In the genomic region with DNA sequence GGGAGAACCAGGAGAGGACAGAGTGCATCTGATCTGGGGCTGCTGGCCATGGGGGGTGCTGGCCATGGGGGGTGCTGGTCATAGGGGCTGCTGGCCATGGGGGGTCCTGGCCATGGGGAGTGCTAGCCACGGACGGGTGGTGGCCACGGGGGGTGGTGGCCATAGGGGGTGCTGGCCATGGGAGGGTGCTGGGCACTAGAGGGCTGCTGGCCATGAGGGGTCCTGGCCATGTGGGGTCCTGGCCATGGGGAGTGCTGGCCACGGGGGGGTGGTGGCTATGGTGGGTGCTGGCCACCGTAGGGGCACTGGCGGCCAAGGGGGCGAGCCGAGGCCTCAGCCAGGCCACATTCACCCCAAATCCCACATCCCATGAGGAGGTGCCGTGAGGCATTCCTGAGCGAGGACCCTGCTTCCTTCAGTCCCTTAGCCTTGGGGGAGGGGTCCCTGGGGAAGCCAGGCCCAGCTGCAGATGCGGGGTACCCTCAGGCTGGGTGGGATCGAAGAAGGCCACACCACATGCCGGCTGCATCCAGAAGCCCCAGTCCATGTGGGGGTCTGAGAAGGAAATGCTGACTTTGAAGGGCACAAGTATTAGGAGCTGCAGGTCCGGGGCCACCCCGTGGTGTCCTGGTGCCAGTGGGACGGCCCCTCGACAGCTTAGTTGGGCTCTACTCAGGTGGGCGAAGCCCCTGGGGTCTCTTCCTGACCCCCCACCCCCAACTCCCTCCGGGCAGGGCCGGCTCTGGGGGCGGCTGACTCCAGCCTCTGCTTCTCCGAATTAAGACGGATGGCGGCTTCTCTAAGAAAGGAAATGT, we compare ENCODE assay signal across 13 cellular contexts.
DNase-seq lines count a peak whose midpoint lies in the region; ATAC-seq, FAIRE-seq and TF ChIP-seq lines count a peak whose summit lies in the region.
"Had no signal": no experiment of that assay in that cellular context is flagged by ENCODE, and none has a peak within 500 bp of the region (broad histone marks: within the 10 kb centered on the region; RNA-seq: fewer than 3 reads in every experiment).

No MANE protein-coding gene starts in this region.

- no peak overlapping the region for H3K4me3 Mint-ChIP-seq in activated naive CD8-positive, alpha-beta T cell treated with anti-CD3 and anti-CD28 coated beads, Interleukin-2, amount 10 ng/mL, durations not matched to agents 7 days and 5 days
- H3K4me3 Mint-ChIP-seq in activated naive CD8-positive, alpha-beta T cell treated with anti-CD3 and anti-CD28 coated beads, Interleukin-2, amount 50 U/mL, for 24 hours: no peak overlapping the region
- no peak overlapping the region for H3K4me3 Mint-ChIP-seq in stimulated activated naive CD8-positive, alpha-beta T cell treated with anti-CD3 and anti-CD28 coated beads, Interleukin-15, amount 100 ng/mL, for 72 hours
- H3K4me3 Mint-ChIP-seq: CD4-positive, CD25-positive, alpha-beta regulatory T cell had no signal

- no peak for TF ChIP-seq CTCF in kidney (IDR thresholded peaks at IDR 0.05; ENCODE audit: borderline replicate concordance, extremely low read depth, insufficient read depth)

- POLR2A ChIA-PET in activated naive CD8-positive, alpha-beta T cell treated with anti-CD3 and anti-CD28 coated beads, Interleukin-2, amount 10 ng/mL, durations not matched to agents 7 days and 5 days (lab: Charles Lee): interaction anchor here (0.6 to 0.7 kb wide), 3 partner anchors 42 to 862 kb away, joined by 3 read pairs; no protein-coding TSS in a partner anchor

- intact Hi-C loops in kidney (cut with DNase I) (no loop called here), aorta (cut with DNase I) (no loop called here)

- DNase-seq in activated naive CD8-positive, alpha-beta T cell treated with anti-CD3 and anti-CD28 coated beads, Interleukin-2, amount 10 ng/mL, durations not matched to agents 7 days and 5 days: no peak
- DNase-seq in activated naive CD8-positive, alpha-beta T cell treated with anti-CD3 and anti-CD28 coated beads, Interleukin-2, amount 50 U/mL, for 24 hours: no peak
- no peak for DNase-seq in stimulated activated naive CD8-positive, alpha-beta T cell treated with anti-CD3 and anti-CD28 coated beads, Interleukin-15, amount 100 ng/mL, for 72 hours
- no peak for DNase-seq in stimulated activated naive CD8-positive, alpha-beta T cell treated with anti-CD3 and anti-CD28 coated beads, Interleukin-15, Interleukin-2, amounts not matched to agents 100 U/mL and 50 U/mL, for 24 hours
- DNase-seq in kidney (peak; percentile 61), aorta (peak; percentile 44 to 57)
- no peak for DNase-seq in stimulated activated CD4-positive, alpha-beta T cell treated with anti-CD3 and anti-CD28 coated beads, Interleukin-2, amount 100 ng/mL, for 48 hours
- DNase-seq in stimulated activated CD4-positive, alpha-beta T cell treated with anti-CD3 and anti-CD28 coated beads, Interleukin-15, amount 100 ng/mL, for 24 hours: no peak
- DNase-seq: Calu3; CD4-positive, CD25-positive, alpha-beta regulatory T cell; DMS 273 treated with DMSO at 0.1 percent for 48 hours; HCEC 1CT had no signal

- FAIRE-seq in kidney (lab: Jason Lieb, UNC): no peak

- H3K9ac ChIP-seq in kidney (ENCODE audit: low read length in 2 of 2): no peak overlapping the region

- H3K4me1 Mint-ChIP-seq in activated naive CD8-positive, alpha-beta T cell treated with anti-CD3 and anti-CD28 coated beads, Interleukin-2, amount 10 ng/mL, durations not matched to agents 7 days and 5 days: no peaks in the 10 kb centered on the region
- H3K4me1 Mint-ChIP-seq in activated naive CD8-positive, alpha-beta T cell treated with anti-CD3 and anti-CD28 coated beads, Interleukin-2, amount 50 U/mL, for 24 hours: no peaks in the 10 kb centered on the region
- H3K4me1 Mint-ChIP-seq in stimulated activated naive CD8-positive, alpha-beta T cell treated with anti-CD3 and anti-CD28 coated beads, Interleukin-15, amount 100 ng/mL, for 72 hours: no peaks in the 10 kb centered on the region

- no peak overlapping the region for H3K4me3 ChIP-seq in kidney (ENCODE audit: low read length in 2 of 2)
- H3K4me3 ChIP-seq in aorta (ENCODE audit: low read length in 2 of 2): no peak overlapping the region

- H3K9me3 Mint-ChIP-seq in activated naive CD8-positive, alpha-beta T cell treated with anti-CD3 and anti-CD28 coated beads, Interleukin-2, amount 10 ng/mL, durations not matched to agents 7 days and 5 days: peaks cover 6% of the 10 kb centered on the region
- H3K9me3 Mint-ChIP-seq in activated naive CD8-positive, alpha-beta T cell treated with anti-CD3 and anti-CD28 coated beads, Interleukin-2, amount 50 U/mL, for 24 hours: no peaks in the 10 kb centered on the region
- H3K9me3 Mint-ChIP-seq in stimulated activated naive CD8-positive, alpha-beta T cell treated with anti-CD3 and anti-CD28 coated beads, Interleukin-15, amount 100 ng/mL, for 72 hours: peaks cover 7 to 8% of the 10 kb centered on the region in 2 donors
- H3K9me3 Mint-ChIP-seq: CD4-positive, CD25-positive, alpha-beta regulatory T cell had no signal

- H3K36me3 ChIP-seq in kidney (ENCODE audit: control insufficient read depth in 1 of 2, insufficient read depth in 2 of 2, low read length in 2 of 2) (no peaks in the 10 kb centered on the region), aorta (ENCODE audit: control insufficient read depth in 1 of 2, insufficient read depth in 2 of 2, low read length in 1 of 2) (no peaks in the 10 kb centered on the region)

- H3K9me3 ChIP-seq in kidney (ENCODE audit: control insufficient read depth in 1 of 2, low read length in 2 of 2) (no peaks in the 10 kb centered on the region), aorta (ENCODE audit: control insufficient read depth, low read length) (no peaks in the 10 kb centered on the region)

- no peaks in the 10 kb centered on the region for H3K27me3 ChIP-seq in aorta (ENCODE audit: control insufficient read depth in 1 of 2, insufficient read depth in 2 of 2, low read length in 1 of 2)

- H3K27ac ChIP-seq in kidney (ENCODE audit: low read depth in 2 of 2, low read length in 2 of 2) (no peak overlapping the region), aorta (ENCODE audit: low read depth in 1 of 2, low read length in 2 of 2) (no peak overlapping the region)
- H3K27ac ChIP-seq: 22Rv1 had no signal

- no peak overlapping the region for H3K27ac Mint-ChIP-seq in activated naive CD8-positive, alpha-beta T cell treated with anti-CD3 and anti-CD28 coated beads, Interleukin-2, amount 10 ng/mL, durations not matched to agents 7 days and 5 days
- no peak overlapping the region for H3K27ac Mint-ChIP-seq in activated naive CD8-positive, alpha-beta T cell treated with anti-CD3 and anti-CD28 coated beads, Interleukin-2, amount 50 U/mL, for 24 hours
- peak overlapping the region in 1 of 2 donors; percentile 76 for H3K27ac Mint-ChIP-seq in stimulated activated naive CD8-positive, alpha-beta T cell treated with anti-CD3 and anti-CD28 coated beads, Interleukin-15, amount 100 ng/mL, for 72 hours
- H3K27ac Mint-ChIP-seq: CD4-positive, CD25-positive, alpha-beta regulatory T cell had no signal

- H3K4me1 ChIP-seq in kidney (ENCODE audit: control insufficient read depth in 1 of 2, insufficient read depth in 1 of 2, low read depth in 1 of 2, low read length in 2 of 2) (no peaks in the 10 kb centered on the region), aorta (ENCODE audit: control insufficient read depth in 1 of 2, insufficient read depth in 2 of 2, low read length in 2 of 2) (no peaks in the 10 kb centered on the region)

- peak; percentile 20 for ATAC-seq in activated naive CD8-positive, alpha-beta T cell treated with anti-CD3 and anti-CD28 coated beads, Interleukin-2, amount 10 ng/mL, durations not matched to agents 7 days and 5 days (ENCODE audit: low read depth)
- no peak for ATAC-seq in activated naive CD8-positive, alpha-beta T cell treated with anti-CD3 and anti-CD28 coated beads, Interleukin-2, amount 50 U/mL, for 24 hours
- peak; percentile 31 for ATAC-seq in stimulated activated naive CD8-positive, alpha-beta T cell treated with anti-CD3 and anti-CD28 coated beads, Interleukin-15, amount 100 ng/mL, for 72 hours
- no peak for ATAC-seq in stimulated activated naive CD8-positive, alpha-beta T cell treated with anti-CD3 and anti-CD28 coated beads, Interleukin-15, Interleukin-2, amounts not matched to agents 100 U/mL and 50 U/mL, for 24 hours
- ATAC-seq in aorta (ENCODE audit: low FRiP score): no peak

- 66% methylated on average over 23 to 24 of the region's 24 CpGs for WGBS in aorta, 2 donors

- no peaks in the 10 kb centered on the region for H3K36me3 Mint-ChIP-seq in activated naive CD8-positive, alpha-beta T cell treated with anti-CD3 and anti-CD28 coated beads, Interleukin-2, amount 10 ng/mL, durations not matched to agents 7 days and 5 days
- no peaks in the 10 kb centered on the region for H3K36me3 Mint-ChIP-seq in activated naive CD8-positive, alpha-beta T cell treated with anti-CD3 and anti-CD28 coated beads, Interleukin-2, amount 50 U/mL, for 24 hours (ENCODE audit: low read depth)
- H3K36me3 Mint-ChIP-seq: CD4-positive, CD25-positive, alpha-beta regulatory T cell had no signal

- no peaks in the 10 kb centered on the region for H3K27me3 Mint-ChIP-seq in activated naive CD8-positive, alpha-beta T cell treated with anti-CD3 and anti-CD28 coated beads, Interleukin-2, amount 10 ng/mL, durations not matched to agents 7 days and 5 days
- no peaks in the 10 kb centered on the region for H3K27me3 Mint-ChIP-seq in activated naive CD8-positive, alpha-beta T cell treated with anti-CD3 and anti-CD28 coated beads, Interleukin-2, amount 50 U/mL, for 24 hours
- no peaks in the 10 kb centered on the region for H3K27me3 Mint-ChIP-seq in stimulated activated naive CD8-positive, alpha-beta T cell treated with anti-CD3 and anti-CD28 coated beads, Interleukin-15, amount 100 ng/mL, for 72 hours
- H3K27me3 Mint-ChIP-seq: CD4-positive, CD25-positive, alpha-beta regulatory T cell had no signal

Comparison
In these comparisons a context has a peak if more than half of its experiments do, and no peak if none do; other contexts are left out.
1. ATAC-seq: peak in activated naive CD8-positive, alpha-beta T cell treated with anti-CD3 and anti-CD28 coated beads, Interleukin-2, amount 10 ng/mL, durations not matched to agents 7 days and 5 days (single experiment) and stimulated activated naive CD8-positive, alpha-beta T cell treated with anti-CD3 and anti-CD28 coated beads, Interleukin-15, amount 100 ng/mL, for 72 hours (single experiment); none in activated naive CD8-positive, alpha-beta T cell treated with anti-CD3 and anti-CD28 coated beads, Interleukin-2, amount 50 U/mL, for 24 hours (single experiment), stimulated activated naive CD8-positive, alpha-beta T cell treated with anti-CD3 and anti-CD28 coated beads, Interleukin-15, Interleukin-2, amounts not matched to agents 100 U/mL and 50 U/mL, for 24 hours (single experiment) and aorta (single experiment).
2. DNase-seq: peak in kidney (single experiment) and aorta (2 of 2); none in activated naive CD8-positive, alpha-beta T cell treated with anti-CD3 and anti-CD28 coated beads, Interleukin-2, amount 10 ng/mL, durations not matched to agents 7 days and 5 days (single experiment), activated naive CD8-positive, alpha-beta T cell treated with anti-CD3 and anti-CD28 coated beads, Interleukin-2, amount 50 U/mL, for 24 hours (single experiment), stimulated activated naive CD8-positive, alpha-beta T cell treated with anti-CD3 and anti-CD28 coated beads, Interleukin-15, amount 100 ng/mL, for 72 hours (0 of 2), stimulated activated naive CD8-positive, alpha-beta T cell treated with anti-CD3 and anti-CD28 coated beads, Interleukin-15, Interleukin-2, amounts not matched to agents 100 U/mL and 50 U/mL, for 24 hours (single experiment), stimulated activated CD4-positive, alpha-beta T cell treated with anti-CD3 and anti-CD28 coated beads, Interleukin-2, amount 100 ng/mL, for 48 hours (0 of 2) and stimulated activated CD4-positive, alpha-beta T cell treated with anti-CD3 and anti-CD28 coated beads, Interleukin-15, amount 100 ng/mL, for 24 hours (single experiment).